14 cellular contexts compared by ENCODE assay signal in genomic region chr1:40133122-40133665, GRCh38. TPM values are rescaled to one million over a fixed set of nuclear protein-coding genes. Genes with fewer than 3 reads are reported as not detected.
A peak's percentile ranks its signal among the peaks of the same experiment; 100 is the strongest.
DNase-seq lines count a peak whose midpoint lies in the region; ATAC-seq and TF ChIP-seq lines count a peak whose summit lies in the region.
"Had no signal": no experiment of that assay in that cellular context is flagged by ENCODE, and none has a peak within 500 bp of the region (broad histone marks: within the 10 kb centered on the region; RNA-seq: fewer than 3 reads in every experiment).

No MANE protein-coding gene starts in this region.

- TF ChIP-seq CTCF in astrocyte of the spinal cord (IDR thresholded peaks at IDR 0.05; ENCODE audit: low read depth, low read length) (no peak), kidney epithelial cell (IDR thresholded peaks at IDR 0.05; ENCODE audit: insufficient read depth, low read length, poor library complexity, severe bottlenecking) (no peak), thoracic aorta (IDR thresholded peaks at IDR 0.05) (no peak), foreskin keratinocyte (conservative IDR thresholded peaks at IDR 0.05) (no peak), MM.1S (IDR thresholded peaks at IDR 0.05; ENCODE audit: low read length) (no peak)

- H3F3A ChIP-seq in MM.1S (ENCODE audit: insufficient read depth, low read length) = no peaks in the 10 kb centered on the region

- H3K4me1 ChIP-seq in thoracic aorta (ENCODE audit: control insufficient read depth in 1 of 2, low read depth in 2 of 2) (peaks cover 0 to 8% of the 10 kb centered on the region in 2 donors), foreskin keratinocyte (no peaks in the 10 kb centered on the region), MM.1S (ENCODE audit: low read length) (no peaks in the 10 kb centered on the region)

- H3K79me2 ChIP-seq in MM.1S (ENCODE audit: low read length) = no peaks in the 10 kb centered on the region

- H3K9me2 ChIP-seq in MM.1S (replicated peaks; ENCODE audit: insufficient read depth, low read length) = no peaks in the 10 kb centered on the region

- no peak overlapping the region for H2AFZ ChIP-seq in MM.1S (ENCODE audit: low read length)

- H3K27me3 ChIP-seq in kidney epithelial cell (ENCODE audit: control insufficient read depth, insufficient read depth, low read length) (peaks cover 8% of the 10 kb centered on the region), thoracic aorta (replicated peaks; ENCODE audit: insufficient read depth) (no peaks in the 10 kb centered on the region), foreskin keratinocyte (peaks cover 21% of the 10 kb centered on the region), MM.1S (replicated peaks; ENCODE audit: insufficient read depth, low read length) (no peaks in the 10 kb centered on the region)

- H3K4me3 ChIP-seq in astrocyte of the spinal cord (ENCODE audit: low read depth, low read length) = peak overlapping the region; percentile 32
- H3K4me3 ChIP-seq in kidney epithelial cell (ENCODE audit: low read depth, low read length) = peak overlapping the region; percentile 35
- H3K4me3 ChIP-seq in thoracic aorta = peak overlapping the region; percentile 49
- H3K4me3 ChIP-seq in MM.1S (ENCODE audit: low read length) = no peak overlapping the region

- H3K4me2 ChIP-seq in MM.1S (ENCODE audit: low read depth, low read length) = no peak overlapping the region

- H3K27ac ChIP-seq in thoracic aorta = no peak overlapping the region
- H3K27ac ChIP-seq in foreskin keratinocyte = no peak overlapping the region
- H3K27ac ChIP-seq in MM.1S (ENCODE audit: low read length) = no peak overlapping the region
- H3K27ac ChIP-seq: VCaP had no signal

- no peaks in the 10 kb centered on the region for H4K20me1 ChIP-seq in MM.1S (ENCODE audit: insufficient read depth, low read length)

- DNase-seq in NCI-H2227 (lab: John Stamatoyannopoulos, UW; ENCODE audit: unreplicated experiment) (peak; percentile 31), NCI-H2227 treated with DMSO at 0.1 percent for 48 hours (lab: John Stamatoyannopoulos, UW) (no peak), astrocyte of the spinal cord (ENCODE audit: low read depth, low spot score) (no peak), kidney epithelial cell (ENCODE audit: low read depth) (no peak), thoracic aorta (ENCODE audit: low spot score) (no peak), foreskin keratinocyte (no peak), MM.1S (no peak)
- DNase-seq in stimulated activated CD4-positive, alpha-beta T cell treated with anti-CD3 and anti-CD28 coated beads, Interleukin-4, amount 100 ng/mL, for 24 hours = no peak
- DNase-seq: 8988T; activated naive CD4-positive, alpha-beta T cell treated with anti-CD3 and anti-CD28 coated beads, Interleukin-2, amount 50 U/mL, for 16 hours; immature natural killer cell; NCI-H2171; stimulated activated naive CD4-positive, alpha-beta T cell had no signal

- H3K9me3 ChIP-seq in thoracic aorta (no peaks in the 10 kb centered on the region), MM.1S (replicated peaks; ENCODE audit: insufficient read depth, low read length) (no peaks in the 10 kb centered on the region)

- no peak overlapping the region for H3K9ac ChIP-seq in MM.1S (ENCODE audit: low read length)

- no peaks in the 10 kb centered on the region for H3K36me3 ChIP-seq in kidney epithelial cell (ENCODE audit: control insufficient read depth, insufficient read depth, low read length)
- no peaks in the 10 kb centered on the region for H3K36me3 ChIP-seq in thoracic aorta
- H3K36me3 ChIP-seq in MM.1S (replicated peaks; ENCODE audit: insufficient read depth, low read length) = no peaks in the 10 kb centered on the region

- in situ Hi-C loops in astrocyte of the spinal cord (cut with HindIII; ENCODE audit: low sequenced_read_pairs) = no loop called here

- ATAC-seq in thoracic aorta (ENCODE audit: insufficient number of reproducible peaks, low FRiP score, low read depth) (no peak), foreskin keratinocyte (no peak)

RNA-seq across cellular contexts. Expression of gene RLF, which starts 28.0 kb away (rescaled TPM):
- total RNA-seq in kidney epithelial cell (14.0 and 16.7 TPM in 2 replicates), thoracic aorta (10 to 100 TPM; 15.7 to 22.5 TPM), foreskin keratinocyte (13.5 and 14.0 TPM in 2 replicates)
- polyA plus RNA-seq in foreskin keratinocyte = 2.3 and 2.9 TPM in 2 replicates

RNA-seq across cellular contexts. Expression of gene PPT1, which starts 36.1 kb away (rescaled TPM):
- total RNA-seq in kidney epithelial cell (82.7 and 92.3 TPM in 2 replicates), thoracic aorta (10 to 100 TPM; 68.5 to 89.8 TPM), foreskin keratinocyte (72.9 and 83.5 TPM in 2 replicates)
- polyA plus RNA-seq in foreskin keratinocyte = 57.6 and 59.6 TPM in 2 replicates
